In the genomic region with DNA sequence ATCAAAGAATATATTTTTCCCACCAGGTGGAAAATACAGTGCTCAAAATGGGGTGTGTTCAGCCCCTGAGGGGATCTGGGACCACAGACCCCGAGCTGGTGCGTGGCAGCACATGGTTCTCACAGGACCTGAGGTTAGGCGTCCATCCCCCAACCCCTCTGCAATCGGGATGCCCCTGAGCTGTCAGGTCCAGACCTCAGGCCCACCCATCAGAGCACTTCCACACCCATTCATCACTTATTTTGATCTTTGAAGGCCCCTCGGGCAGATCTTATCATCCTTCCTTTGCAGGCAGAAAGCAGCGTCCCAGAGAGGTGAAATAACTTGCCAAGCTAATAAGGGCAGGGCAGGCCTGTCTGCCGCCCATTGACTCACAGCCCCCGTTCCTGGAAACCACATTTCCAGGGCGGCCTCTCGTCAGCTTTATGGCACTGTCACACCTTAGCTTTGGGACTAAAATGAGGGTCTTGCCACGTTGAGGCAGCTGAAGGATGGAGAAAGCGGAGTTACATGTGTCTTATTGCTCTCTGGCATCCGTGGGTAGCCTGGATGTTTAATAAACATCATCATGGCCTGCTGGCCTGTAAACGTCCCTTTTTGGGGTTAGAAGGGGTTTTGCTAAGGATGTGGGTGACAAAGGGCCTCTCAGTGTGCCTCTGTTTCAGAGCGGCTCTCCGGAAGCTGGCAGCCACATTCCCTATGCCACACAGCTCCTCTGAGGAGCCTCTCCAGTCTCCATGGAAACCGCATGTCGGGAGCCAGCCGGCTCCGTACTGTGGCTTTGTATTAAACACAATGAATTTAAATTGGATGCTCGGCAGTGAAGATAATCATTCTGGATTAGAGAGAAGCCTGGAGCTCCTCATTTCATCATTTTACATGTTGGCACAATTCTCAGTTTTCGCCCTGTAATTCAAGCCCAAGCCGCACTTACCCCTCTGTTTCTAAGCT, we compare ENCODE assay signal across 11 cellular contexts. TPM values are rescaled to one million over a fixed set of nuclear protein-coding genes. Genes with fewer than 3 reads are reported as not detected.
A peak's percentile ranks its signal among the peaks of the same experiment; 100 is the strongest.
DNase-seq lines count a peak whose midpoint lies in the region; ATAC-seq and TF ChIP-seq lines count a peak whose summit lies in the region.
"Had no signal": no experiment of that assay in that cellular context is flagged by ENCODE, and none has a peak within 500 bp of the region (broad histone marks: within the 10 kb centered on the region; RNA-seq: fewer than 3 reads in every experiment).

No MANE protein-coding gene starts in this region.

- no peaks in the 10 kb centered on the region for H3K36me3 ChIP-seq in NT2/D1 (ENCODE audit: insufficient read depth, insufficient read length, low read length)
- no peaks in the 10 kb centered on the region for H3K36me3 ChIP-seq in colonic mucosa
- H3K36me3 ChIP-seq: ovary had no signal

- H3K4me3 ChIP-seq in NT2/D1 (ENCODE audit: insufficient read length, low read depth) (no peak overlapping the region), colonic mucosa (no peak overlapping the region)
- H3K4me3 ChIP-seq: ovary had no signal

- no peak for ATAC-seq in GM19463 (IDR thresholded peaks at IDR 0.05; ENCODE audit: unreplicated experiment)
- ATAC-seq in GM19455 (IDR thresholded peaks at IDR 0.05; ENCODE audit: unreplicated experiment): no peak

- H3K4me1 ChIP-seq in NT2/D1 (ENCODE audit: insufficient read depth, insufficient read length) (peaks cover 19% of the 10 kb centered on the region), colonic mucosa (no peaks in the 10 kb centered on the region)

- H3K27ac ChIP-seq in colonic mucosa: no peak overlapping the region
- H3K27ac ChIP-seq: ovary had no signal

- H3K9me3 ChIP-seq in NT2/D1 (ENCODE audit: insufficient read depth, low read length) (peaks cover 3% of the 10 kb centered on the region; the same call in 1 of the 2 replicates), colonic mucosa (no peaks in the 10 kb centered on the region)
- H3K9me3 ChIP-seq: ovary had no signal

- intact Hi-C loops in head of caudate nucleus (cut with DNase I) (no loop called here), colonic mucosa (cut with DNase I) (no loop called here)

- H3K9ac ChIP-seq in NT2/D1 (ENCODE audit: insufficient read length, low read depth) (no peak overlapping the region), colonic mucosa (ENCODE audit: low read depth in 2 of 2, low read length in 2 of 2) (no peak overlapping the region)

- DNase-seq in NCI-H1092 (lab: John Stamatoyannopoulos, UW) (peak; percentile 62), NT2/D1 (ENCODE audit: low read depth, low spot score) (peak; percentile 64), head of caudate nucleus (peak; percentile 69 to 94 (median 85)), renal cortical epithelial cell (ENCODE audit: low read depth) (peak; percentile 1), NCI-H1694 treated with DMSO at 0.1 percent for 48 hours (lab: John Stamatoyannopoulos, UW) (no peak), colonic mucosa (no peak)
- DNase-seq: central memory CD4-positive, alpha-beta T cell; NCI-H510A treated with DMSO at 0.1 percent for 48 hours; ovary had no signal

- H3K27me3 ChIP-seq in NT2/D1 (ENCODE audit: insufficient read depth, insufficient read length) (peaks cover 6% of the 10 kb centered on the region), colonic mucosa (no peaks in the 10 kb centered on the region)
- H3K27me3 ChIP-seq: ovary had no signal

- TF ChIP-seq CTCF in colonic mucosa (IDR thresholded peaks at IDR 0.05): no peak

RNA-seq across cellular contexts. Expression of a gene that starts 58.3 kb away (rescaled TPM):
- total RNA-seq in renal cortical epithelial cell: 1.6 and 6.5 TPM in 2 replicates
- 10 to 100 TPM; 21.6 to 22.0 TPM for total RNA-seq in colonic mucosa

Comparison
In these comparisons a context has a peak if more than half of its experiments do, and no peak if none do; other contexts are left out.
1. DNase-seq: peak in NCI-H1092 (single experiment), NT2/D1 (single experiment), head of caudate nucleus (42 of 42) and renal cortical epithelial cell (single experiment); none in NCI-H1694 treated with DMSO at 0.1 percent for 48 hours (single experiment) and colonic mucosa (single experiment).